Comparison of ENCODE assay signal across 9 cellular contexts in the genomic region with DNA sequence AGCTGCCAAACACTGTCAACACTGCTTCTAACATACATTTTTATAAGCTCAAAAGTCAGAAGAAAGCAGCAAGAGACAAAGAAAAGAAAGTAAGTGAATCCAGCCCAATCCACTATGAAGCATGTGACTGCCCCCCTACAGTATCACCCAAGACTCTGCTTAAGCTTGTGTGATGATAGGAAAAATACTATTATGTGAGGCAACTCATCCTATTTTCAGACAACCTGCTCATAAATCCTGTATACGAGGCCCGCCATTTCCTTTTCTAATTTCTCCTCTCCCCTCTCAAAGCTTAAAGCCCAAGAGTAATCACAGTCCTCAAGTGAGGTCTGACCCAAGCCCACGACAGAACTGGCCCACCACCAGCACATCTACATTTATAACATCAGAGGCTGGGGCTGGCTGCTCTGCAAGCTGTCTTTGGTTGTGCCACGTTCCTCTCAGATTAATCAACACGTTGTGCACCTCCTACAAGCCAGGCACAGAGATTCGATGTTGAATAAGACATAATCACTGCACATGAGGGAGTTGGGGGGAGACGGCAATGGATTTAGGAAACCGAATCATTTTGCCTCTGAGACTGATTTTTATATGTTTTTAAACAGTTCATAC. TPM values are rescaled to one million over a fixed set of nuclear protein-coding genes. Genes with fewer than 3 reads are reported as not detected.
DNase-seq lines count a peak whose midpoint lies in the region; TF ChIP-seq lines count a peak whose summit lies in the region.
"Had no signal": no experiment of that assay in that cellular context is flagged by ENCODE, and none has a peak within 500 bp of the region (broad histone marks: within the 10 kb centered on the region; RNA-seq: fewer than 3 reads in every experiment).

No MANE protein-coding gene starts in this region.

- peaks cover 17% of the 10 kb centered on the region for H3K9me3 ChIP-seq in endodermal cell (ENCODE audit: control insufficient read depth, low read length)

- DNase-seq in HFFc6 = no peak
- DNase-seq in endodermal cell = no peak
- peak; percentile 38 to 54 for DNase-seq in lung microvascular endothelial cell (ENCODE audit: low read depth in 2 of 2)
- DNase-seq in superior temporal gyrus (ENCODE audit: extremely low spot score) = peak; percentile 64
- DNase-seq in cerebellar cortex (ENCODE audit: low spot score) = no peak
- DNase-seq in DMS53 (lab: John Stamatoyannopoulos, UW) = no peak
- DNase-seq in NCI-H69 (lab: John Stamatoyannopoulos, UW) = no peak
- DNase-seq in RPMI8226 = no peak
- DNase-seq: activated CD8-positive, alpha-beta T cell treated with anti-CD3 and anti-CD28 coated beads, Interleukin-2, amount 10 ng/mL, durations not matched to agents 7 days and 5 days had no signal

- H3K4me3 Mint-ChIP-seq in HFFc6 = peak overlapping the region; percentile 0; the same call in 1 of the 2 replicates
- H3K4me3 Mint-ChIP-seq in endodermal cell = no peak overlapping the region
- H3K4me3 Mint-ChIP-seq: activated CD8-positive, alpha-beta T cell treated with anti-CD3 and anti-CD28 coated beads, Interleukin-2, amount 10 ng/mL, durations not matched to agents 7 days and 5 days had no signal

- H3K9ac ChIP-seq in endodermal cell (ENCODE audit: extremely low read depth, low read length, poor library complexity, severe bottlenecking) = no peak overlapping the region

- no peak overlapping the region for H3K27ac Mint-ChIP-seq in HFFc6
- peak overlapping the region; percentile 90 for H3K27ac Mint-ChIP-seq in endodermal cell
- H3K27ac Mint-ChIP-seq: activated CD8-positive, alpha-beta T cell treated with anti-CD3 and anti-CD28 coated beads, Interleukin-2, amount 10 ng/mL, durations not matched to agents 7 days and 5 days had no signal

- WGBS in endodermal cell (ENCODE audit: insufficient coverage in 1 of 2, insufficient read length in 1 of 2), 2 experiments = 86 to 92% methylated on average over 7 to 8 of the region's 8 CpGs

- H3K36me3 ChIP-seq in endodermal cell (ENCODE audit: control insufficient read depth, insufficient read depth, low read length) = no peaks in the 10 kb centered on the region

- TF ChIP-seq CTCF in HFFc6 (IDR thresholded peaks at IDR 0.05) (no peak), endodermal cell (conservative IDR thresholded peaks at IDR 0.05) (no peak)

- H3K27me3 ChIP-seq in endodermal cell (ENCODE audit: control insufficient read depth, insufficient read depth, low read length, poor library complexity, severe bottlenecking) = no peaks in the 10 kb centered on the region

- H3K9me3 Mint-ChIP-seq in HFFc6 = peaks cover 26% of the 10 kb centered on the region
- H3K9me3 Mint-ChIP-seq in endodermal cell = peaks cover 4% of the 10 kb centered on the region

- H3K27me3 Mint-ChIP-seq in HFFc6 (ENCODE audit: insufficient read depth) (no peaks in the 10 kb centered on the region), endodermal cell (ENCODE audit: insufficient read depth) (no peaks in the 10 kb centered on the region)

- H3K36me3 Mint-ChIP-seq in HFFc6 (ENCODE audit: low read depth) (peaks cover 29% of the 10 kb centered on the region), endodermal cell (ENCODE audit: low read depth) (peaks cover 6% of the 10 kb centered on the region)

- no peak overlapping the region for H3K27ac ChIP-seq in endodermal cell (ENCODE audit: low read depth, low read length)

- H3K4me1 Mint-ChIP-seq in HFFc6 (ENCODE audit: low read depth) (peaks cover 35% of the 10 kb centered on the region), endodermal cell (peaks cover 28% of the 10 kb centered on the region)

- H3K4me3 ChIP-seq in endodermal cell (ENCODE audit: low read length) = peak overlapping the region; percentile 57

- peaks cover 8% of the 10 kb centered on the region for H3K4me1 ChIP-seq in endodermal cell (ENCODE audit: control insufficient read depth, insufficient read depth, low read length)

RNA-seq across cellular contexts. Expression of a gene that starts 16.2 kb away (rescaled TPM):
- total RNA-seq in HFFc6 (2021; fragmentation: NEBNext Ultra II Directional; extraction: Animal tissue kit (Norgen Biotek cat#: 25700)) = 1 to 10 TPM; 5.0 to 6.2 (median 5.8) TPM
- total RNA-seq in endodermal cell (10 to 100 TPM; 19.9 to 22.1 TPM), lung microvascular endothelial cell (15.9 and 39.7 TPM in 2 replicates)
- polyA plus RNA-seq in endodermal cell (2013, experiment 1 of 2) = 5.9 TPM
- 5.8 TPM for polyA plus RNA-seq in endodermal cell (2013, experiment 2 of 2)

RNA-seq across cellular contexts. Expression of a gene that starts 49.5 kb away (rescaled TPM):
- not detected for total RNA-seq in HFFc6 (2021; fragmentation: NEBNext Ultra II Directional; extraction: Animal tissue kit (Norgen Biotek cat#: 25700))
- total RNA-seq in endodermal cell (under 1 TPM in 1 of 2 donors, not detected in 1; 0.09 TPM), lung microvascular endothelial cell (0.40 and 0.65 TPM in 2 replicates)
- 0.18 TPM for polyA plus RNA-seq in endodermal cell (2013, experiment 1 of 2)
- not detected for polyA plus RNA-seq in endodermal cell (2013, experiment 2 of 2)
- total RNA-seq: activated CD8-positive, alpha-beta T cell treated with anti-CD3 and anti-CD28 coated beads, Interleukin-2, amount 10 ng/mL, durations not matched to agents 7 days and 5 days had no signal

Comparison
In these comparisons a context has a peak if more than half of its experiments do, and no peak if none do; other contexts are left out.
1. DNase-seq: peak in lung microvascular endothelial cell (2 of 2) and superior temporal gyrus (single experiment); none in HFFc6 (single experiment), endodermal cell (single experiment), cerebellar cortex (single experiment), DMS53 (single experiment), NCI-H69 (single experiment) and RPMI8226 (single experiment).